ENCODE assay signal across 20 cellular contexts in genomic region chr3:126963261-126964190, GRCh38. TPM values are rescaled to one million over a fixed set of nuclear protein-coding genes. Genes with fewer than 3 reads are reported as not detected.
A peak's percentile ranks its signal among the peaks of the same experiment; 100 is the strongest.
DNase-seq lines count a peak whose midpoint lies in the region; ATAC-seq and TF ChIP-seq lines count a peak whose summit lies in the region.
"Had no signal": no experiment of that assay in that cellular context is flagged by ENCODE, and none has a peak within 500 bp of the region (broad histone marks: within the 10 kb centered on the region; RNA-seq: fewer than 3 reads in every experiment).

No MANE protein-coding gene starts in this region.

- no peaks in the 10 kb centered on the region for H3K36me3 ChIP-seq in right lobe of liver
- H3K36me3 ChIP-seq in sigmoid colon = no peaks in the 10 kb centered on the region
- H3K36me3 ChIP-seq in mammary epithelial cell (ENCODE audit: insufficient read depth, low read length) = no peaks in the 10 kb centered on the region
- H3K36me3 ChIP-seq: SJCRH30 had no signal

- H4K20me1 ChIP-seq in mammary epithelial cell (ENCODE audit: insufficient read depth, low read length) = no peaks in the 10 kb centered on the region

- H3K4me1 ChIP-seq in right lobe of liver = no peaks in the 10 kb centered on the region
- H3K4me1 ChIP-seq in sigmoid colon = peaks cover 0 to 11% (median 2%) of the 10 kb centered on the region in 4 donors
- peaks cover 28% of the 10 kb centered on the region for H3K4me1 ChIP-seq in mammary epithelial cell (ENCODE audit: insufficient read depth, low read length)
- H3K4me1 ChIP-seq: SJCRH30 had no signal

- no peak for TF ChIP-seq EP300 in sigmoid colon (IDR thresholded peaks at IDR 0.05)

- no peak overlapping the region for H2AFZ ChIP-seq in mammary epithelial cell (ENCODE audit: low read depth, low read length)

- no peaks in the 10 kb centered on the region for H3K27me3 ChIP-seq in right lobe of liver
- peaks cover 0 to 6% (median 0%) of the 10 kb centered on the region in 3 donors for H3K27me3 ChIP-seq in sigmoid colon
- H3K27me3 ChIP-seq in mammary epithelial cell (ENCODE audit: insufficient read depth, low read length) = no peaks in the 10 kb centered on the region
- H3K27me3 ChIP-seq: SJCRH30 had no signal

- in situ Hi-C loops in mammary epithelial cell (cut with MboI; ENCODE audit: low sequenced_read_pairs in 2 of 2) = no loop called here

- 56% methylated on average over 4 of the region's 7 CpGs for WGBS in right lobe of liver (ENCODE audit: insufficient coverage, low coverage, low lambda C conversion rate, missing lambda C conversion rate)
- 80 to 88% methylated on average over 7 of the region's 7 CpGs for WGBS in sigmoid colon, 2 donors
- 96% methylated on average over 7 of the region's 7 CpGs for WGBS in mammary epithelial cell (ENCODE audit: low coverage, missing lambda C conversion rate)

- ATAC-seq in left cardiac atrium (no peak), Right ventricle myocardium superior (ENCODE audit: poor library complexity) (no peak), right lobe of liver (no peak), GM21367 (IDR thresholded peaks at IDR 0.05; ENCODE audit: unreplicated experiment) (no peak), GM19452 (IDR thresholded peaks at IDR 0.05; ENCODE audit: unreplicated experiment) (no peak)
- ATAC-seq: HCT116, Panc1 had no signal

- no peak for TF ChIP-seq POLR2A in right lobe of liver (IDR thresholded peaks at IDR 0.05)
- no peak for TF ChIP-seq POLR2A in sigmoid colon (IDR thresholded peaks at IDR 0.05)

- H3K27ac ChIP-seq in right lobe of liver (no peak overlapping the region), sigmoid colon (no peak overlapping the region), mammary epithelial cell (ENCODE audit: insufficient read depth, low read depth, low read length) (no peak overlapping the region)
- H3K27ac ChIP-seq: SJCRH30 had no signal

- CTCF ChIA-PET in mammary epithelial cell (lab: Charles Lee; ENCODE audit: low non-redundant PET) = no interaction called here

- H3K4me2 ChIP-seq in mammary epithelial cell (ENCODE audit: insufficient read depth, low read depth, low read length) = no peak overlapping the region

- H3K4me3 ChIP-seq in right lobe of liver (no peak overlapping the region), sigmoid colon (no peak overlapping the region), mammary epithelial cell (replicated peaks in 1 of 3; ENCODE audit: insufficient read depth in 1 of 3, low read depth in 2 of 3, low read length in 3 of 3) (no peak overlapping the region)
- H3K4me3 ChIP-seq: SJCRH30 had no signal

- dilution Hi-C loops in mammary epithelial cell (cut with HindIII; ENCODE audit: low sequenced_read_pairs) = no loop called here

- no peaks in the 10 kb centered on the region for H3K79me2 ChIP-seq in mammary epithelial cell (ENCODE audit: insufficient read depth, low read length)

- BruUV-seq in mammary epithelial cell (replicated peaks; lab: Mats Ljungman, UMichigan) = no TSS peak

- DNase-seq in left cardiac atrium = peak; percentile 1
- DNase-seq in Right ventricle myocardium superior = no peak
- DNase-seq in right lobe of liver = peak in 2 of 3 donors; percentile 9 to 40
- DNase-seq in sigmoid colon = peak; percentile 47
- DNase-seq in mammary epithelial cell = no peak
- DNase-seq: 8988T, C1 segment of cervical spinal cord, Calu3, GOT3, MV-4-11, NCI-H1105 treated with DMSO at 0.1 percent for 48 hours, NCI-H1694, NCI-H2081, NCI-H524 treated with DMSO at 0.1 percent for 48 hours, NCI-H82, SJCRH30 had no signal

- intact Hi-C loops in left cardiac atrium (cut with DNase I) (no loop called here), Right ventricle myocardium superior (cut with DNase I) (no loop called here), right lobe of liver (cut with DNase I) (loop anchor here in 1 of 2 donors (10.0 kb wide), 1 partner anchor 209 kb away; no protein-coding TSS in a partner anchor), sigmoid colon (cut with DNase I) (no loop called here), mammary epithelial cell (cut with micrococcal nuclease) (no loop called here)

- TF ChIP-seq CTCF in right lobe of liver (IDR thresholded peaks at IDR 0.05) (no peak), sigmoid colon (IDR thresholded peaks at IDR 0.05) (no peak), mammary epithelial cell (conservative IDR thresholded peaks at IDR 0.05 in 1 of 2, IDR thresholded peaks at IDR 0.05 in 1 of 2; ENCODE audit: extremely low read depth in 1 of 2, insufficient read depth in 1 of 2, low read depth in 1 of 2, low read length in 2 of 2) (no peak)

- H3K9ac ChIP-seq in mammary epithelial cell (ENCODE audit: insufficient read depth, low read length) = no peak overlapping the region

- H3K9me3 ChIP-seq in right lobe of liver (no peaks in the 10 kb centered on the region), sigmoid colon (no peaks in the 10 kb centered on the region), mammary epithelial cell (replicated peaks; ENCODE audit: insufficient read depth, low read length) (no peaks in the 10 kb centered on the region)
- H3K9me3 ChIP-seq: SJCRH30 had no signal

RNA-seq across cellular contexts. Expression of gene PLXNA1, which starts 19.4 kb away (rescaled TPM):
- total RNA-seq in left cardiac atrium (10 to 100 TPM; 18.6 to 20.4 TPM), Right ventricle myocardium superior (23.2 TPM), right lobe of liver (1 to 10 TPM; 2.0 to 8.7 (median 5.6) TPM), sigmoid colon (10 to 100 TPM in 2 of 4 donors, 1 to 10 TPM in 2; 7.5 to 29.6 (median 13.0) TPM), mammary epithelial cell (100 to 1,000 TPM; 104 to 156 TPM)
- polyA plus RNA-seq in sigmoid colon (10 to 100 TPM in 1 of 3 donors, 1 to 10 TPM in 1, under 1 TPM in 1; 0.60 to 15.3 (median 3.5) TPM), mammary epithelial cell (82.4 TPM)
- 125 TPM for polyA minus RNA-seq in mammary epithelial cell

Comparison
In these comparisons a context has a peak if more than half of its experiments do, and no peak if none do; other contexts are left out.
1. DNase-seq: peak in left cardiac atrium (single experiment), right lobe of liver (2 of 3) and sigmoid colon (single experiment); none in Right ventricle myocardium superior (single experiment) and mammary epithelial cell (single experiment).